In the genomic region with DNA sequence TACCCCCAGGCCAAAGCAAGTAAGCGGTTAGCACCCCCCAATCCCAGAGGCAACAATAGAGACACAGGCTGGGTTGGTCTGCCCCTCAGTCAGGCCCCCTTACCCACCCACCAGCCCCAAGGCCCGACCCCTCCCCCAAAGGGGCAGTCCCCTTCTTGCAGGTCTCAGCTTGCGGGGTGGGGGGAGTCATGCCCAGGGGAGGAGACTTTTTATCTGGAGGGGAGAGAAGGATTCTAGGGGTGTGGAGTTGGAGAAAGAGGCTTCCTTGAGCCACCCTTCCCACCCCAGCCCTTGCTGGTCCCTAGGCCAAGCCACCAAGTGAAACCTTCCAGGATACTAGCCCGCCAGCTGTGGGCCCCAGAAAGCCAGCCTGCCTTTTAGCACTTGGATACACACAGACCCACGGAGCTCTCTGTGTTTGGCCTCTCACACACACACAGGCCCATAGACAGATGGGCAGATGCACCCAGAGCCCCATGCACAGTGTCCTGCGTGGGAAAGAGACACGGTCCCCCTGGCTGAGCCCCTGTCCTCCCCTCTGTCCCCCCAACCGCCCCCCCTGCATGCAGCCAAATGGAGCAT, we compare ENCODE assay signal across 12 cellular contexts. TPM values are rescaled to one million over a fixed set of nuclear protein-coding genes. Genes with fewer than 3 reads are reported as not detected.
DNase-seq lines count a peak whose midpoint lies in the region; ATAC-seq and TF ChIP-seq lines count a peak whose summit lies in the region.
"Had no signal": no experiment of that assay in that cellular context is flagged by ENCODE, and none has a peak within 500 bp of the region (broad histone marks: within the 10 kb centered on the region; RNA-seq: fewer than 3 reads in every experiment).

No MANE protein-coding gene starts in this region.

- H3K4me3 Mint-ChIP-seq in CD4-positive, alpha-beta T cell: peak overlapping the region; percentile 48
- H3K4me3 Mint-ChIP-seq in H9: peak overlapping the region; percentile 69 to 88
- peak overlapping the region; percentile 51 to 79 (median 66) for H3K4me3 Mint-ChIP-seq in naive thymus-derived CD8-positive, alpha-beta T cell

- H3K27ac ChIP-seq in CD4-positive, alpha-beta T cell (ENCODE audit: low read depth, low read length): no peak overlapping the region
- no peak overlapping the region for H3K27ac ChIP-seq in H9 (ENCODE audit: insufficient read length, low read depth, low read length)
- peak overlapping the region; percentile 44 for H3K27ac ChIP-seq in caudate nucleus (ENCODE audit: low read depth, low read length)
- H3K27ac ChIP-seq: cardiac muscle cell had no signal

- H2BK15ac ChIP-seq in H9 (ENCODE audit: low read depth, low read length): no peak overlapping the region

- H3K9ac ChIP-seq in H9 (ENCODE audit: extremely low read depth, insufficient read length, low read length): no peak overlapping the region

- no peaks in the 10 kb centered on the region for H3K9me3 Mint-ChIP-seq in CD4-positive, alpha-beta T cell
- H3K9me3 Mint-ChIP-seq in H9: peaks cover 5 to 8% of the 10 kb centered on the region in 2 experiments; a peak in 3 of 5 replicates
- H3K9me3 Mint-ChIP-seq in naive thymus-derived CD8-positive, alpha-beta T cell: peaks cover 0 to 3% (median 0%) of the 10 kb centered on the region in 9 donors

- TF ChIP-seq CTCF in CD4-positive, alpha-beta T cell (IDR thresholded peaks at IDR 0.05): no peak
- TF ChIP-seq CTCF in H9 (conservative IDR thresholded peaks at IDR 0.05) (no peak), GM10248 (IDR thresholded peaks at IDR 0.05; ENCODE audit: control extremely low read depth, extremely low read depth, low read depth, missing control alignments) (no peak)

- peaks cover 3% of the 10 kb centered on the region for H4K20me1 ChIP-seq in H9 (ENCODE audit: control insufficient read depth, insufficient read depth, insufficient read length)

- H3K4me1 Mint-ChIP-seq in CD4-positive, alpha-beta T cell (ENCODE audit: low read depth): peaks cover 17% of the 10 kb centered on the region
- peaks cover 9 to 24% of the 10 kb centered on the region in 2 experiments; a peak in 3 of 4 replicates for H3K4me1 Mint-ChIP-seq in H9
- peaks cover 8 to 16% (median 9%) of the 10 kb centered on the region in 4 donors for H3K4me1 Mint-ChIP-seq in naive thymus-derived CD8-positive, alpha-beta T cell

- no peak overlapping the region for H2BK5ac ChIP-seq in H9 (ENCODE audit: insufficient read length, low read length)

- H3K14ac ChIP-seq in H9 (ENCODE audit: insufficient read depth, low read length): no peak overlapping the region

- peaks cover 92% of the 10 kb centered on the region for H3K27me3 Mint-ChIP-seq in CD4-positive, alpha-beta T cell
- H3K27me3 Mint-ChIP-seq in H9 (ENCODE audit: low read depth): peaks cover 74% of the 10 kb centered on the region
- H3K27me3 Mint-ChIP-seq in naive thymus-derived CD8-positive, alpha-beta T cell: peaks cover 38 to 92% (median 61%) of the 10 kb centered on the region in 5 donors

- peaks cover 77% of the 10 kb centered on the region for H3K27me3 ChIP-seq in CD4-positive, alpha-beta T cell (ENCODE audit: control insufficient read depth, insufficient read depth, low read length)
- H3K27me3 ChIP-seq in H9 (ENCODE audit: insufficient read depth, low read length): peaks cover 3% of the 10 kb centered on the region; the same call in 1 of the 2 replicates

- no peak overlapping the region for H3T11ph ChIP-seq in H9 (ENCODE audit: low read length)

- H3K4me2 ChIP-seq in H9 (ENCODE audit: insufficient read depth, insufficient read length, low read length): peak overlapping the region; percentile 53

- H3K56ac ChIP-seq in H9 (ENCODE audit: insufficient read length, low read depth, low read length): no peak overlapping the region

- H3K36me3 Mint-ChIP-seq in CD4-positive, alpha-beta T cell (ENCODE audit: low read depth): no peaks in the 10 kb centered on the region
- peaks cover 0 to 9% (median 0%) of the 10 kb centered on the region in 3 experiments; a peak in 1 of 7 replicates for H3K36me3 Mint-ChIP-seq in H9 (ENCODE audit: insufficient read depth in 1 of 3, low read depth in 3 of 3)
- peaks cover 0 to 5% (median 0%) of the 10 kb centered on the region in 3 donors for H3K36me3 Mint-ChIP-seq in naive thymus-derived CD8-positive, alpha-beta T cell

- intact Hi-C loops in CD4-positive, alpha-beta T cell (cut with DNase I, micrococcal nuclease): no loop called here

- no peak overlapping the region for H2AFZ ChIP-seq in H9 (ENCODE audit: low read length)

- no peaks in the 10 kb centered on the region for H3K79me2 ChIP-seq in H9 (ENCODE audit: insufficient read depth, low read length)

- no peak overlapping the region for H2BK20ac ChIP-seq in H9 (ENCODE audit: low read depth, low read length, poor library complexity, severe bottlenecking)

- no CpG with 5 or more reads among the region's 8 CpGs for WGBS in H9 (ENCODE audit: extremely low coverage, insufficient read length, low lambda C conversion rate)

- H3K23me2 ChIP-seq in H9 (ENCODE audit: insufficient read length, low read depth, low read length, poor library complexity, severe bottlenecking): no peaks in the 10 kb centered on the region

- no peak overlapping the region for H3K18ac ChIP-seq in H9 (ENCODE audit: insufficient read length, low read depth, low read length)

- H2AK5ac ChIP-seq in H9 (ENCODE audit: insufficient read length, low read length): no peak overlapping the region

- H3K27ac Mint-ChIP-seq in CD4-positive, alpha-beta T cell: no peak overlapping the region
- peak overlapping the region in 1 of 3 experiments; percentile 44; a peak in 1 of 7 replicates for H3K27ac Mint-ChIP-seq in H9
- H3K27ac Mint-ChIP-seq in naive thymus-derived CD8-positive, alpha-beta T cell: peak overlapping the region in 1 of 10 donors; percentile 83

- H4K8ac ChIP-seq in H9 (replicated peaks; ENCODE audit: insufficient read length, low read depth, low read length): no peak overlapping the region

- H3K23ac ChIP-seq in H9 (ENCODE audit: insufficient read length, low read depth, low read length): no peak overlapping the region

- no peak for DNase-seq in CD4-positive, alpha-beta T cell
- DNase-seq in H9: no peak
- no peak for DNase-seq in caudate nucleus (lab: John Stamatoyannopoulos, UW)
- DNase-seq in naive thymus-derived CD8-positive, alpha-beta T cell: peak in 1 of 10 donors; percentile 53
- no peak for DNase-seq in GM10248 (ENCODE audit: extremely low spot score)
- no peak for DNase-seq in EL
- DNase-seq in NCI-H146 treated with DMSO at 0.1 percent for 48 hours (lab: John Stamatoyannopoulos, UW; ENCODE audit: unreplicated experiment): no peak
- DNase-seq: activated CD8-positive, alpha-beta memory T cell treated with anti-CD3 and anti-CD28 coated beads for 24 hours had no signal

- H3K4me1 ChIP-seq in H9 (ENCODE audit: insufficient read depth, low read length): no peaks in the 10 kb centered on the region

- H3K79me1 ChIP-seq in H9 (ENCODE audit: insufficient read depth, low read depth, low read length, poor library complexity, severe bottlenecking): no peaks in the 10 kb centered on the region

- POLR2A ChIA-PET in CD4-positive, alpha-beta T cell (lab: Charles Lee): no interaction called here
- POLR2A ChIA-PET in naive thymus-derived CD8-positive, alpha-beta T cell (lab: Charles Lee): no interaction called here
- POLR2A ChIA-PET in GM10248 (lab: Yijun Ruan, JAX): no interaction called here

- no peak overlapping the region for H3K4ac ChIP-seq in H9 (ENCODE audit: low read depth, low read length)

- H3K9me3 ChIP-seq in CD4-positive, alpha-beta T cell (ENCODE audit: control insufficient read depth, low read length): no peaks in the 10 kb centered on the region
- no peaks in the 10 kb centered on the region for H3K9me3 ChIP-seq in H9 (ENCODE audit: control insufficient read depth, low read depth, low read length)

- no peak overlapping the region for H4K5ac ChIP-seq in H9 (ENCODE audit: insufficient read length, low read depth, low read length)

- no peak for ATAC-seq in CD4-positive, alpha-beta T cell (ENCODE audit: poor library complexity)
- no peak for ATAC-seq in naive thymus-derived CD8-positive, alpha-beta T cell
- ATAC-seq in GM21381 (IDR thresholded peaks at IDR 0.05; ENCODE audit: unreplicated experiment): no peak

- H4K91ac ChIP-seq in H9 (ENCODE audit: insufficient read length, low read depth, low read length): no peak overlapping the region

- H2BK120ac ChIP-seq in H9 (ENCODE audit: low read depth, low read length, poor library complexity, severe bottlenecking): no peak overlapping the region

- CTCF ChIA-PET in CD4-positive, alpha-beta T cell (lab: Charles Lee): no interaction called here
- CTCF ChIA-PET in GM10248 (lab: Yijun Ruan, JAX): interaction anchor here (1.4 to 3.7 kb wide), 4 partner anchors 18 to 233 kb away, joined by 3 to 21 read pairs (median 6); no protein-coding TSS in a partner anchor

- no peak overlapping the region for H2BK12ac ChIP-seq in H9 (ENCODE audit: insufficient read length, low read depth, low read length)

RNA-seq across cellular contexts. Expression of a gene that starts 7.1 kb away (rescaled TPM):
- not detected for total RNA-seq in CD4-positive, alpha-beta T cell
- total RNA-seq in H9 (2021): 17.2 and 17.7 TPM in 2 replicates
- not detected for total RNA-seq in naive thymus-derived CD8-positive, alpha-beta T cell
- polyA plus RNA-seq in naive thymus-derived CD8-positive, alpha-beta T cell: not detected

RNA-seq across cellular contexts. Expression of a gene that starts 7.8 kb away (rescaled TPM):
- not detected for total RNA-seq in CD4-positive, alpha-beta T cell
- total RNA-seq in H9 (2021): 1.1 and 1.2 TPM in 2 replicates
- total RNA-seq in naive thymus-derived CD8-positive, alpha-beta T cell: not detected
- polyA plus RNA-seq in naive thymus-derived CD8-positive, alpha-beta T cell: not detected
- total RNA-seq: cardiac muscle cell, LHCN-M2, RPMI7951 had no signal
- polyA plus RNA-seq: cardiac muscle cell had no signal

RNA-seq across cellular contexts. Expression of a gene that starts 23.4 kb away (rescaled TPM):
- total RNA-seq in CD4-positive, alpha-beta T cell: not detected
- 4.5 and 5.9 TPM in 2 replicates for total RNA-seq in H9 (2021)
- not detected for total RNA-seq in naive thymus-derived CD8-positive, alpha-beta T cell
- polyA plus RNA-seq in naive thymus-derived CD8-positive, alpha-beta T cell: not detected

Comparison
In these comparisons a context has a peak if more than half of its experiments do, and no peak if none do; other contexts are left out.
1. RNA of a gene that starts 7.1 kb away (total RNA-seq): 17.2 to 17.7 TPM in H9; not detected in naive thymus-derived CD8-positive, alpha-beta T cell and not detected in CD4-positive, alpha-beta T cell; every median in the first group is over 10 times any median in the second.
2. Peak in every context shown above with its lines, with median percentiles within 50 percentile points of each other: H3K4me3 Mint-ChIP-seq.